8 cellular contexts compared by ENCODE assay signal in genomic region chr7:8022628-8023027, GRCh38.
"Had no signal": no experiment of that assay in that cellular context is flagged by ENCODE, and none has a peak within 500 bp of the region (broad histone marks: within the 10 kb centered on the region; RNA-seq: fewer than 3 reads in every experiment).

No MANE protein-coding gene starts in this region.

- FAIRE-seq: H1, K562 had no signal

- H3K27ac Mint-ChIP-seq: GM23338, HFFc6 had no signal

- H3K4me3 Mint-ChIP-seq: GM23338, HFFc6 had no signal

- ATAC-seq: GM23338, HCT116, K562 had no signal

- DNase-seq: H7, HFFc6, IMR-90, KG1 had no signal
